Comparison of ENCODE assay signal across 8 cellular contexts in the genomic region with DNA sequence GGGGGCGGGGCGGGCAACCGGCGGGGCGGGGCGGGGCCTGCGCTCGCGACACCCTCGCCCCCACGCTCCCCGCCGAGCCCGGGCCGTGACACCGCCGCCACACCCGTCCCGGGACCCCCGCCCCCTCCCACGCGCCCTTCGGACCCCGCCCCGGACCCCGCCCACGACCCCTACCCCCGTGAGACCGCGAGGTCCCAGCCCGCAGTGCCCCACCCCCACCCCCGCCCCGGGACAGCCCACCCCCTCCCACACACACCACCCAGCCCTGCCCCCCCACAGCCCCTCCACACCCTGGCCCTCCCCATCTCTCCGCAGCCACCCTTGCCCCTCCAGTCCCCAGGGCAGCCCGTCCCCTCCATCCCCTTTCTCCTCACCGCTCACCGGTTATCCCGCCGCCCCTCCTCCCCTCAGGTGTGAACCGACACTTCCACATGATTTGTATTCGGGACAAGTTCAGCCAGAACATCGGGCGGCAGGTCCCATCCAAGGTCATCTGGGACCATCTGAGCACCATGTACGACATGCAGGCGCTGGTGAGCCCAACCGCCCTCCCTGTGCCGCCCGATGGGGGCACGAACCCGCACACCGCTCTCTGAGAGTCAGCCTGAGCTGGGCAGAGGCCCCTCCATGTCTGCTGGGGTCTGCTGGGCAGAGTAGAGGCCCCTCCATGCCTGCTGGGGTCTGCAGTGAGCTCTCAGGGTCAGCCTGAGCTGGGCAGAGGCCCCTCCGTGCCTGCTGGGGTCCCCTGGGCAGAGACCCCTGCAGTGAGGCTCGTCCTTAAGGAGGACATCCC. TPM values are rescaled to one million over a fixed set of nuclear protein-coding genes. Genes with fewer than 3 reads are reported as not detected.
DNase-seq lines count a peak whose midpoint lies in the region; ATAC-seq, FAIRE-seq and TF ChIP-seq lines count a peak whose summit lies in the region.

No MANE protein-coding gene starts in this region.

- TSS peak; percentile 24 for BruUV-seq in PC-3 (replicated peaks; lab: Mats Ljungman, UMichigan)

- H3K4me3 Mint-ChIP-seq in CD4-positive, alpha-beta T cell = peak overlapping the region; percentile 89

- peaks cover 33% of the 10 kb centered on the region for H3K4me1 ChIP-seq in PC-3 (ENCODE audit: insufficient read depth, low read length)
- H3K4me1 ChIP-seq in neuron (ENCODE audit: insufficient read depth, low read length) = peaks cover 21% of the 10 kb centered on the region
- peaks cover 8 to 16% of the 10 kb centered on the region in 2 donors for H3K4me1 ChIP-seq in kidney (ENCODE audit: control insufficient read depth in 1 of 2, insufficient read depth in 1 of 2, low read depth in 1 of 2, low read length in 2 of 2)

- H3K9ac ChIP-seq in PC-3 (ENCODE audit: low read length) (peak overlapping the region; percentile 77), kidney (ENCODE audit: low read length in 2 of 2) (peak overlapping the region in 1 of 2 donors; percentile 58)

- no peak for ATAC-seq in CD4-positive, alpha-beta T cell (ENCODE audit: poor library complexity)
- ATAC-seq in PC-3 = no peak; the same call in 1 of the 2 replicates

- FAIRE-seq in H54 (lab: Jason Lieb, UNC) (no peak), kidney (lab: Jason Lieb, UNC) (no peak), RCC 7860 (lab: Jason Lieb, UNC) (no peak)

- H3K27ac ChIP-seq in CD4-positive, alpha-beta T cell (ENCODE audit: low read depth, low read length) = no peak overlapping the region
- H3K27ac ChIP-seq in PC-3 (ENCODE audit: low read length) (no peak overlapping the region), epithelial cell of prostate (peak overlapping the region; percentile 69), kidney (ENCODE audit: low read depth in 2 of 2, low read length in 2 of 2) (peak overlapping the region in 1 of 2 donors; percentile 51)

- H2AFZ ChIP-seq in PC-3 (ENCODE audit: low read length) (no peak overlapping the region), neuron (ENCODE audit: low read depth, low read length) (no peak overlapping the region)

- CTCF ChIA-PET in CD4-positive, alpha-beta T cell (lab: Charles Lee) = interaction anchor here (1.1 kb wide), 1 partner anchor 12 kb away, joined by 7 read pairs; no protein-coding TSS in a partner anchor
- CTCF ChIA-PET in PC-3 (lab: Charles Lee) = interaction anchor here (0.6 kb wide), 1 partner anchor 51 kb away, joined by 3 read pairs; no protein-coding TSS in a partner anchor

- peak overlapping the region; percentile 77 for H3K4me3 ChIP-seq in PC-3 (ENCODE audit: low read length)
- H3K4me3 ChIP-seq in neuron (ENCODE audit: low read length) = peak overlapping the region; percentile 58
- H3K4me3 ChIP-seq in kidney (ENCODE audit: low read length in 2 of 2) = peak overlapping the region in 1 of 2 donors; percentile 37

- H3K36me3 Mint-ChIP-seq in CD4-positive, alpha-beta T cell (ENCODE audit: low read depth) = peaks cover 45% of the 10 kb centered on the region

- H3F3A ChIP-seq in PC-3 (ENCODE audit: low read length, unreplicated experiment) = no peaks in the 10 kb centered on the region

- DNase-seq in CD4-positive, alpha-beta T cell = no peak
- DNase-seq in PC-3 = no peak
- no peak for DNase-seq in epithelial cell of prostate (ENCODE audit: low read depth, low spot score)
- no peak for DNase-seq in H54 (ENCODE audit: insufficient read length, low spot score)
- no peak for DNase-seq in kidney
- DNase-seq in RCC 7860 (ENCODE audit: low spot score) = no peak
- DNase-seq in C1 segment of cervical spinal cord (lab: John Stamatoyannopoulos, UW) = no peak

- no peaks in the 10 kb centered on the region for H3K9me3 ChIP-seq in CD4-positive, alpha-beta T cell (ENCODE audit: control insufficient read depth, low read length)
- H3K9me3 ChIP-seq in PC-3 (ENCODE audit: low read length) = no peaks in the 10 kb centered on the region
- no peaks in the 10 kb centered on the region for H3K9me3 ChIP-seq in neuron (ENCODE audit: low read length)
- no peaks in the 10 kb centered on the region for H3K9me3 ChIP-seq in kidney (ENCODE audit: control insufficient read depth in 1 of 2, low read length in 2 of 2)

- no peaks in the 10 kb centered on the region for H3K27me3 ChIP-seq in CD4-positive, alpha-beta T cell (ENCODE audit: control insufficient read depth, insufficient read depth, low read length)
- no peaks in the 10 kb centered on the region for H3K27me3 ChIP-seq in PC-3 (ENCODE audit: low read length)
- peaks cover 4% of the 10 kb centered on the region for H3K27me3 ChIP-seq in neuron (ENCODE audit: insufficient read depth, low read length)

- peak overlapping the region; percentile 93 for H3K4me2 ChIP-seq in PC-3 (ENCODE audit: low read length)

- H3K27me3 Mint-ChIP-seq in CD4-positive, alpha-beta T cell = no peaks in the 10 kb centered on the region

- intact Hi-C loops in CD4-positive, alpha-beta T cell (cut with DNase I, micrococcal nuclease) = loop anchor here (1.0 to 10.0 kb wide), 2 partner anchors 7 to 412 kb away; partner anchors contain the start of genes OGFR (in 2 of the 2) and RPS21 (in 1 of the 2)
- intact Hi-C loops in PC-3 (cut with micrococcal nuclease) = loop anchor here (10.0 kb wide), 2 partner anchors 172 to 412 kb away; partner anchors contain the start of gene RPS21
- intact Hi-C loops in kidney (cut with DNase I) = no loop called here

- H3K27ac Mint-ChIP-seq in CD4-positive, alpha-beta T cell = peak overlapping the region; percentile 81

- no peaks in the 10 kb centered on the region for H3K9me3 Mint-ChIP-seq in CD4-positive, alpha-beta T cell

- H3K36me3 ChIP-seq in PC-3 (ENCODE audit: low read depth, low read length) (peaks cover 26% of the 10 kb centered on the region; the same call in 1 of the 2 replicates), neuron (ENCODE audit: insufficient read depth, low read length) (peaks cover 33% of the 10 kb centered on the region), kidney (ENCODE audit: control insufficient read depth in 1 of 2, insufficient read depth in 2 of 2, low read length in 2 of 2) (peaks cover 5 to 8% of the 10 kb centered on the region in 2 donors)

- no peak for TF ChIP-seq POLR2A in H54 (IDR thresholded peaks at IDR 0.05; ENCODE audit: low read depth, low read length)

- no peak for TF ChIP-seq CTCF in CD4-positive, alpha-beta T cell (IDR thresholded peaks at IDR 0.05)
- TF ChIP-seq CTCF in PC-3 (conservative IDR thresholded peaks at IDR 0.05; ENCODE audit: low read depth, low read length) (no peak), kidney (IDR thresholded peaks at IDR 0.05; ENCODE audit: borderline replicate concordance, extremely low read depth, insufficient read depth) (no peak)

- 0 out of 2 replicates have a peak, but pooled peaks cover 8% of the 10 kb centered on the region for H4K20me1 ChIP-seq in PC-3 (ENCODE audit: low read length)

- peaks cover 48% of the 10 kb centered on the region for H3K4me1 Mint-ChIP-seq in CD4-positive, alpha-beta T cell (ENCODE audit: low read depth)

- no peaks in the 10 kb centered on the region for H3K9me2 ChIP-seq in PC-3 (replicated peaks; ENCODE audit: low read length)

- POLR2A ChIA-PET in CD4-positive, alpha-beta T cell (lab: Charles Lee) = interaction anchor here (0.6 to 4.5 kb wide), 14 partner anchors 8 to 145 kb away, joined by 3 to 85 read pairs (median 6); partner anchors contain the start of genes NTSR1, OGFR and TCFL5
- POLR2A ChIA-PET in PC-3 (lab: Charles Lee; ENCODE audit: unreplicated experiment) = interaction anchor here (0.7 to 0.8 kb wide), 2 partner anchors 9 to 173 kb away, joined by 3 to 4 read pairs; no protein-coding TSS in a partner anchor

- peaks cover 16% of the 10 kb centered on the region for H3K79me2 ChIP-seq in PC-3 (ENCODE audit: low read length)

RNA-seq across cellular contexts. Expression of gene MRGBP, which starts 0.6 kb away (rescaled TPM):
- total RNA-seq in CD4-positive, alpha-beta T cell = 1 to 10 TPM; 7.4 to 7.9 TPM
- total RNA-seq in PC-3 (2014; rRNA removed) (48.8 and 56.3 TPM in 2 replicates), kidney (7.6 TPM)
- 9.0 TPM for polyA plus RNA-seq in kidney (ENCODE audit: insufficient read depth, low read depth, low replicate concordance)

RNA-seq across cellular contexts. Expression of gene OGFR, which starts 7.7 kb away (rescaled TPM):
- total RNA-seq in CD4-positive, alpha-beta T cell = 10 to 100 TPM; 54.5 to 56.0 TPM
- total RNA-seq in PC-3 (2014; rRNA removed) (78.9 and 112 TPM in 2 replicates), kidney (46.8 TPM)
- polyA plus RNA-seq in kidney (ENCODE audit: insufficient read depth, low read depth, low replicate concordance) = 33.7 TPM

RNA-seq across cellular contexts. Expression of gene COL9A3, which starts 20.0 kb away (rescaled TPM):
- not detected for total RNA-seq in CD4-positive, alpha-beta T cell
- total RNA-seq in PC-3 (2014; rRNA removed) (14.3 and 17.7 TPM in 2 replicates), kidney (4.3 TPM)
- polyA plus RNA-seq in kidney (ENCODE audit: insufficient read depth, low read depth, low replicate concordance) = 2.3 TPM
